ENCODE assay signal across 17 cellular contexts in the genomic region with DNA sequence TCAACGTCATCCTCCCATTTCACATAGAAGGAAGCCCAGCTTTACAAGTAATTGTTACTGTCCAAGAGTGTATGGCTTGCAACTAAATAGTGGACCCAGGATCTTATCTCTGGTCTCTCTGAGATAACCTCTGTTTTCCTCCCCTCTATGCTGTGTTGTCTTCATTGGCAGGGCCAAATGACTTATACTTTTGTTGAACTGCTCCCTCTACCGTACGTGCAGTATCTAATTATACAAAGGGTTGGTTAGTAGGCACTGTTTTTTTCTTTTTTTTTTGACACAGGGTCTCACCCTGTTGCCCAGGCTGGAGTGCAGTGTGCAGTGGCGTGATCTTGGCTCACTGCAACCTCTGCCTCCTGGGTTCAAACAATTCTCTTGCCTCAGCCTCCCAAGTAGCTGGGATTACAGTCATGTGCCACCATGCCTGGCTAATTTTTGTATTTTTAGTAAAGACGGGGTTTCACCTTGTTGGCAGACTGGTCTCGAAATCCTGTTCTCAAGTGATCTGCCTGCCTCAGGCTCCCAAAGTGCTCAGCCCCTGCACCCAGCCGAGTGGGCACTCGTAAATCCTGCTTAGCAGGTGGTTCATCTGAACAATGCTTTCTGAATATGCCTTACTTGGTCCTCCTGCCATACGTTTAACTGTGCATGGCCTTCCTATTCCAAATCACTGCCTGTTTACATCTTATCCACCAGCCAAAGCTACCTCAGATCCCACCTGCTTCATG.
"Had no signal": no experiment of that assay in that cellular context is flagged by ENCODE, and none has a peak within 500 bp of the region (broad histone marks: within the 10 kb centered on the region; RNA-seq: fewer than 3 reads in every experiment).

No MANE protein-coding gene starts in this region.

- H3K9me3 ChIP-seq: pancreas, suprapubic skin, upper lobe of right lung had no signal

- FAIRE-seq: pancreas had no signal

- H3K27me3 ChIP-seq: pancreas had no signal

- H3K4me2 ChIP-seq: neural progenitor cell had no signal

- DNase-seq: activated CD4-positive, alpha-beta memory T cell treated with anti-CD3 and anti-CD28 coated beads, Interleukin-2, amount 10 ng/mL, durations not matched to agents 7 days and 5 days; activated CD4-positive, alpha-beta T cell treated with anti-CD3 and anti-CD28 coated beads for 1 hour; activated CD8-positive, alpha-beta memory T cell treated with anti-CD3 and anti-CD28 coated beads, Interleukin-2, amount 50 U/mL, for 4 hours; activated gamma-delta T cell treated with Interleukin-2 at 50 U/mL for 16 hours; activated naive CD8-positive, alpha-beta T cell treated with anti-CD3 and anti-CD28 coated beads for 36 hours; activated T-cell treated with anti-CD3 and anti-CD28 coated beads, Interleukin-2, amount 50 U/mL, for 72 hours; brain microvascular endothelial cell; cerebellar nuclear complex; hypothalamus; kidney glomerular epithelial cell; pancreas; stimulated activated CD4-positive, alpha-beta T cell treated with anti-CD3 and anti-CD28 coated beads, Interleukin-4, amount 100 ng/mL, for 1 hour; stimulated activated CD8-positive, alpha-beta memory T cell treated with anti-CD3 and anti-CD28 coated beads, Interleukin-4, amount 100 ng/mL, for 48 hours; stimulated activated naive CD8-positive, alpha-beta T cell treated with anti-CD3 and anti-CD28 coated beads, Interleukin-15, Interleukin-2, amounts not matched to agents 100 U/mL and 50 U/mL, for 24 hours; upper lobe of right lung had no signal

- H3K27ac ChIP-seq: brain microvascular endothelial cell, neural progenitor cell, pancreas, suprapubic skin, upper lobe of right lung had no signal

- H3K4me1 ChIP-seq: pancreas, upper lobe of right lung had no signal

- H2AFZ ChIP-seq: neural progenitor cell had no signal

- H3K4me3 ChIP-seq: neural progenitor cell, pancreas, suprapubic skin, upper lobe of right lung had no signal

- H3K9ac ChIP-seq: neural progenitor cell had no signal

- H3K36me3 ChIP-seq: brain microvascular endothelial cell, neural progenitor cell, pancreas, suprapubic skin, upper lobe of right lung had no signal
